3 cellular contexts compared by ENCODE assay signal in the genomic region with DNA sequence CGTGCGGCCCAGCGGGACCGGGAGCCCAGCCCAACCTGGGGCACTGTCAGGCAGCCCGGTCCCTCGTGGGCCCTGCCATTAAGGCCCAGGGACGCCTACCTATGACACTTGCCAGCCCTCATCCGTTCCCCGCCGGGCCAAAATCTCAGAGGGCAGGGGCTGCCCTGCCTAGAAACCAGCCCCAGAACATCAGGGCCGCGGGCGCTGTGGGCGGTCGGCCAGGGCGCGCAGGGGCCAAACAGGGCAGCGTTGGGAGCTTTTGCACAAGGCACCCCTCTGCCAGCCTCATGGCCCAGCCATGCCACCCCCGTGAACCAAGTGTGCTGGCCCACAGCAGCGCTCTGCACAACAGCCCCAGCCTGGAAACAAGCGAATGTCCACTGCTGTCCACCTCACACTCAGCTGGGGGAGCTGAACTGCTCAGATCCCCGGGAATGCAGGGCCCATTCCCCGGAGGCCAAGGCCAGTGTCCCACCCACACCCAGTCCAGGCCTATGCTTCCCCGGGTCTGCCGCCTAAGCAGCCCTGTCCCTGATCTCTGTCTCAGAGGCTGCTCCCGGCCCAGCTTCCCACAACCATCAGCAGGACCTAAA.
TF ChIP-seq lines count a peak whose summit lies in the region.

No MANE protein-coding gene starts in this region.

TF ChIP-seq in SK-N-SH, 30 proteins besides CTCF, POLR2A, EP300 and RAD21:
- TF ChIP-seq FOXM1 (IDR thresholded peaks at IDR 0.05; ENCODE audit: low read depth), result no peak
- TF ChIP-seq, protein P1, sequence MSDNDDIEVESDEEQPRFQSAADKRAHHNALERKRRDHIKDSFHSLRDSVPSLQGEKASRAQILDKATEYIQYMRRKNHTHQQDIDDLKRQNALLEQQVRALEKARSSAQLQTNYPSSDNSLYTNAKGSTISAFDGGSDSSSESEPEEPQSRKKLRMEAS (IDR thresholded peaks at IDR 0.05; ENCODE audit: low read depth), result no peak
- TF ChIP-seq MEF2A (IDR thresholded peaks at IDR 0.05; ENCODE audit: borderline replicate concordance, low read depth), result no peak
- TF ChIP-seq, protein P2, sequence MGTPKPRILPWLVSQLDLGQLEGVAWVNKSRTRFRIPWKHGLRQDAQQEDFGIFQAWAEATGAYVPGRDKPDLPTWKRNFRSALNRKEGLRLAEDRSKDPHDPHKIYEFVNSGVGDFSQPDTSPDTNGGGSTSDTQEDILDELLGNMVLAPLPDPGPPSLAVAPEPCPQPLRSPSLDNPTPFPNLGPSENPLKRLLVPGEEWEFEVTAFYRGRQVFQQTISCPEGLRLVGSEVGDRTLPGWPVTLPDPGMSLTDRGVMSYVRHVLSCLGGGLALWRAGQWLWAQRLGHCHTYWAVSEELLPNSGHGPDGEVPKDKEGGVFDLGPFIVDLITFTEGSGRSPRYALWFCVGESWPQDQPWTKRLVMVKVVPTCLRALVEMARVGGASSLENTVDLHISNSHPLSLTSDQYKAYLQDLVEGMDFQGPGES (IDR thresholded peaks at IDR 0.05; ENCODE audit: low read depth, low read length), result no peak

TF ChIP-seq in SK-N-SH treated with all-trans-retinoic acid at 6 μM for 48 hours, 23 proteins besides CTCF, POLR2A, EP300 and RAD21 (continues in another document):
- TF ChIP-seq TOX (CRISPR knock-in tag; IDR thresholded peaks at IDR 0.05; ENCODE audit: borderline replicate concordance), result no peak
- TF ChIP-seq, protein P3, sequence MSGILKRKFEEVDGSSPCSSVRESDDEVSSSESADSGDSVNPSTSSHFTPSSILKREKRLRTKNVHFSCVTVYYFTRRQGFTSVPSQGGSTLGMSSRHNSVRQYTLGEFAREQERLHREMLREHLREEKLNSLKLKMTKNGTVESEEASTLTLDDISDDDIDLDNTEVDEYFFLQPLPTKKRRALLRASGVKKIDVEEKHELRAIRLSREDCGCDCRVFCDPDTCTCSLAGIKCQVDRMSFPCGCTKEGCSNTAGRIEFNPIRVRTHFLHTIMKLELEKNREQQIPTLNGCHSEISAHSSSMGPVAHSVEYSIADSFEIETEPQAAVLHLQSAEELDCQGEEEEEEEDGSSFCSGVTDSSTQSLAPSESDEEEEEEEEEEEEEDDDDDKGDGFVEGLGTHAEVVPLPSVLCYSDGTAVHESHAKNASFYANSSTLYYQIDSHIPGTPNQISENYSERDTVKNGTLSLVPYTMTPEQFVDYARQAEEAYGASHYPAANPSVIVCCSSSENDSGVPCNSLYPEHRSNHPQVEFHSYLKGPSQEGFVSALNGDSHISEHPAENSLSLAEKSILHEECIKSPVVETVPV (CRISPR knock-in tag; IDR thresholded peaks at IDR 0.05), result no peak
- TF ChIP-seq, protein P4, sequence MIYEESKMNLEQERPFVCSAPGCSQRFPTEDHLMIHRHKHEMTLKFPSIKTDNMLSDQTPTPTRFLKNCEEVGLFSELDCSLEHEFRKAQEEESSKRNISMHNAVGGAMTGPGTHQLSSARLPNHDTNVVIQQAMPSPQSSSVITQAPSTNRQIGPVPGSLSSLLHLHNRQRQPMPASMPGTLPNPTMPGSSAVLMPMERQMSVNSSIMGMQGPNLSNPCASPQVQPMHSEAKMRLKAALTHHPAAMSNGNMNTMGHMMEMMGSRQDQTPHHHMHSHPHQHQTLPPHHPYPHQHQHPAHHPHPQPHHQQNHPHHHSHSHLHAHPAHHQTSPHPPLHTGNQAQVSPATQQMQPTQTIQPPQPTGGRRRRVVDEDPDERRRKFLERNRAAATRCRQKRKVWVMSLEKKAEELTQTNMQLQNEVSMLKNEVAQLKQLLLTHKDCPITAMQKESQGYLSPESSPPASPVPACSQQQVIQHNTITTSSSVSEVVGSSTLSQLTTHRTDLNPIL (CRISPR knock-in tag; IDR thresholded peaks at IDR 0.05; ENCODE audit: low read depth), result no peak
- TF ChIP-seq, protein P5, sequence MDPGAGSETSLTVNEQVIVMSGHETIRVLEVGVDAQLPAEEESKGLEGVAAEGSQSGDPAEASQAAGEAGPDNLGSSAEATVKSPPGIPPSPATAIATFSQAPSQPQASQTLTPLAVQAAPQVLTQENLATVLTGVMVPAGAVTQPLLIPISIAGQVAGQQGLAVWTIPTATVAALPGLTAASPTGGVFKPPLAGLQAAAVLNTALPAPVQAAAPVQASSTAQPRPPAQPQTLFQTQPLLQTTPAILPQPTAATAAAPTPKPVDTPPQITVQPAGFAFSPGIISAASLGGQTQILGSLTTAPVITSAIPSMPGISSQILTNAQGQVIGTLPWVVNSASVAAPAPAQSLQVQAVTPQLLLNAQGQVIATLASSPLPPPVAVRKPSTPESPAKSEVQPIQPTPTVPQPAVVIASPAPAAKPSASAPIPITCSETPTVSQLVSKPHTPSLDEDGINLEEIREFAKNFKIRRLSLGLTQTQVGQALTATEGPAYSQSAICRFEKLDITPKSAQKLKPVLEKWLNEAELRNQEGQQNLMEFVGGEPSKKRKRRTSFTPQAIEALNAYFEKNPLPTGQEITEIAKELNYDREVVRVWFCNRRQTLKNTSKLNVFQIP (CRISPR knock-in tag; IDR thresholded peaks at IDR 0.05; ENCODE audit: borderline replicate concordance, low read depth), result no peak
- no peak for TF ChIP-seq ZC3H10 (CRISPR knock-in tag; IDR thresholded peaks at IDR 0.05)
- TF ChIP-seq, protein P6, sequence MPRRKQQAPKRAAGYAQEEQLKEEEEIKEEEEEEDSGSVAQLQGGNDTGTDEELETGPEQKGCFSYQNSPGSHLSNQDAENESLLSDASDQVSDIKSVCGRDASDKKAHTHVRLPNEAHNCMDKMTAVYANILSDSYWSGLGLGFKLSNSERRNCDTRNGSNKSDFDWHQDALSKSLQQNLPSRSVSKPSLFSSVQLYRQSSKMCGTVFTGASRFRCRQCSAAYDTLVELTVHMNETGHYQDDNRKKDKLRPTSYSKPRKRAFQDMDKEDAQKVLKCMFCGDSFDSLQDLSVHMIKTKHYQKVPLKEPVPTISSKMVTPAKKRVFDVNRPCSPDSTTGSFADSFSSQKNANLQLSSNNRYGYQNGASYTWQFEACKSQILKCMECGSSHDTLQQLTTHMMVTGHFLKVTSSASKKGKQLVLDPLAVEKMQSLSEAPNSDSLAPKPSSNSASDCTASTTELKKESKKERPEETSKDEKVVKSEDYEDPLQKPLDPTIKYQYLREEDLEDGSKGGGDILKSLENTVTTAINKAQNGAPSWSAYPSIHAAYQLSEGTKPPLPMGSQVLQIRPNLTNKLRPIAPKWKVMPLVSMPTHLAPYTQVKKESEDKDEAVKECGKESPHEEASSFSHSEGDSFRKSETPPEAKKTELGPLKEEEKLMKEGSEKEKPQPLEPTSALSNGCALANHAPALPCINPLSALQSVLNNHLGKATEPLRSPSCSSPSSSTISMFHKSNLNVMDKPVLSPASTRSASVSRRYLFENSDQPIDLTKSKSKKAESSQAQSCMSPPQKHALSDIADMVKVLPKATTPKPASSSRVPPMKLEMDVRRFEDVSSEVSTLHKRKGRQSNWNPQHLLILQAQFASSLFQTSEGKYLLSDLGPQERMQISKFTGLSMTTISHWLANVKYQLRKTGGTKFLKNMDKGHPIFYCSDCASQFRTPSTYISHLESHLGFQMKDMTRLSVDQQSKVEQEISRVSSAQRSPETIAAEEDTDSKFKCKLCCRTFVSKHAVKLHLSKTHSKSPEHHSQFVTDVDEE (CRISPR knock-in tag; IDR thresholded peaks at IDR 0.05), result no peak
- TF ChIP-seq PPARA (CRISPR knock-in tag; IDR thresholded peaks at IDR 0.05; ENCODE audit: borderline replicate concordance), result no peak
- no peak for TF ChIP-seq TCF4 (CRISPR knock-in tag; IDR thresholded peaks at IDR 0.05; ENCODE audit: borderline replicate concordance)
- TF ChIP-seq ESRRG (CRISPR knock-in tag; IDR thresholded peaks at IDR 0.05), result no peak
- TF ChIP-seq ARNTL (CRISPR knock-in tag; IDR thresholded peaks at IDR 0.05; ENCODE audit: borderline replicate concordance, low read depth), result no peak
- no peak for TF ChIP-seq RARB (CRISPR knock-in tag; IDR thresholded peaks at IDR 0.05)
- TF ChIP-seq BACH2 (CRISPR knock-in tag; IDR thresholded peaks at IDR 0.05; ENCODE audit: borderline replicate concordance), result no peak
- TF ChIP-seq SNAI2 (CRISPR knock-in tag; IDR thresholded peaks at IDR 0.05), result no peak

TF ChIP-seq in endothelial cell of umbilical vein, 7 proteins besides CTCF, POLR2A, EP300 and RAD21:
- no peak for TF ChIP-seq FOS (IDR thresholded peaks at IDR 0.05; ENCODE audit: borderline replicate concordance, insufficient read depth, low read length)
- TF ChIP-seq, protein P1 (IDR thresholded peaks at IDR 0.05; ENCODE audit: insufficient read depth, insufficient read length), result no peak
- TF ChIP-seq JUN (IDR thresholded peaks at IDR 0.05; ENCODE audit: borderline replicate concordance, insufficient read depth, insufficient read length, low read depth), result no peak
- TF ChIP-seq EZH2 (IDR thresholded peaks at IDR 0.05; ENCODE audit: borderline replicate concordance, low read depth, low read length, severe bottlenecking), result no peak
- TF ChIP-seq MYC (IDR thresholded peaks at IDR 0.05; ENCODE audit: low read depth, low read length), result no peak
- no peak for TF ChIP-seq GATA2 (IDR thresholded peaks at IDR 0.05; ENCODE audit: insufficient read depth, insufficient read length, low read depth, low read length)
- TF ChIP-seq POLR2AphosphoS5 (IDR thresholded peaks at IDR 0.05; ENCODE audit: insufficient read depth, low read depth, low read length), result no peak
TF ChIP-seq in endothelial cell of umbilical vein: peak in this region for 0.
